Comparison of ENCODE assay signal across 1 cellular context in genomic region chr7:77531038-77531437, GRCh38.
TF ChIP-seq lines count a peak whose summit lies in the region.

No MANE protein-coding gene starts in this region.

TF ChIP-seq in GM12878, 131 proteins besides CTCF, POLR2A, EP300 and RAD21 (continued from another document):
- no peak for TF ChIP-seq NFXL1 (IDR thresholded peaks at IDR 0.05; ENCODE audit: borderline replicate concordance)
- no peak for TF ChIP-seq RB1 (IDR thresholded peaks at IDR 0.05; ENCODE audit: borderline replicate concordance)
- no peak for TF ChIP-seq RFX5 (IDR thresholded peaks at IDR 0.05; ENCODE audit: low read depth, low read length)
- no peak for TF ChIP-seq BHLHE40 (IDR thresholded peaks at IDR 0.05; ENCODE audit: borderline replicate concordance in 1 of 2, low read depth in 2 of 2, low read length in 1 of 2)
